Comparison of ENCODE assay signal across 8 cellular contexts in the genomic region with DNA sequence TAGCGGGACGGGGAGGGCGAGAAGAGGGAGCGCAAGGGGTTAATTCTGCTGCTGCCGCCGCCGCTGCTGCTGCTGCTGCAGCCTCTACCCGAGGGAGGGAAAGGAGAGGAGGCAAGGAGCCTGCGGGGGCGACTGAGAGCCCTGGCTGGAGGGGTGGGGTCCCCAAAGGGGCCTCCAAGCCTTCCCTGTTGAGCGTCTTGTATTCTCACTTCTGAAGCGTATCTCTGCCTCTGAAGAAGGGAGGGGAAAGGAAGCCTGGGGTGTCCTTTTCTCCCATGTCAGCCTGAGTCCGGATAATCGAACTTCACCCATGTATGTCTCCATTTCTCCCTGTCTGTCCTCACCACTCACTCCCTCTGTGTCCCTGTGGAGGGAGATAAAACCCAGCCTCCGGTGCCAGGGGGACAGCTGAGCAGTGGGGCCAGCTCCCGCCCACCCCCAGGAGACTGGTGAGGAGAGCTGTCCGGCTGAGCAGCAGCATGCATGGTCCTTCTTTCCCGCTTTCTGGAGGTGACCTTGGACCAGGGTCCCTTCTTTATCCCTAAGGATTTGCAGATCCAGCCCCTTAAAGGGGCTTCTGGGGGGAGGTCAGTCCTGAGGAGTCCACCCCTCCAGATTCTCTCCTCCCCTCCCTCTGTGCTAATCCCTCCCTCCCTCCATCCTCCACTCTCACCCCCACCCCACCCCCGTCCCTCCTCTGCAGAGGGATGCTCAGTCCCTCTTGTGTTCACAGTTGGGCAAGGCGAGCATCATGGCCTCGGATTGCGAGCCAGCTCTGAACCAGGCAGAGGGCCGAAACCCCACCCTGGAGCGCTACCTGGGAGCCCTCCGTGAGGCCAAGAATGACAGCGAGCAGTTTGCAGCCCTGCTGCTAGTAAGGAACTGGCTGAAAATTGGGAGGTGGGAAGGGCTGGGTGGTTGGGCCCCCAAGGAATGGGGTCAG. TPM values are rescaled to one million over a fixed set of nuclear protein-coding genes. Genes with fewer than 3 reads are reported as not detected.
DNase-seq lines count a peak whose midpoint lies in the region; ATAC-seq and TF ChIP-seq lines count a peak whose summit lies in the region.

No MANE protein-coding gene starts in this region.

- peak overlapping the region; percentile 79 for H3K9ac ChIP-seq in iPS-20b (ENCODE audit: low read depth, low read length)

- H3K9me3 Mint-ChIP-seq in activated naive CD4-positive, alpha-beta T cell treated with anti-CD3 and anti-CD28 coated beads, Interleukin-2, amount 50 U/mL, for 72 hours = no peaks in the 10 kb centered on the region

- no peaks in the 10 kb centered on the region for H3K9me3 ChIP-seq in iPS-20b (ENCODE audit: insufficient read depth, low read depth, low read length)

- peak overlapping the region; percentile 82 for H3K4me3 ChIP-seq in iPS-20b (ENCODE audit: low read length)

- peaks cover 40% of the 10 kb centered on the region for H3K36me3 ChIP-seq in iPS-20b (ENCODE audit: insufficient read depth, low read depth, low read length)

- no peaks in the 10 kb centered on the region for H3K27me3 ChIP-seq in iPS-20b (ENCODE audit: insufficient read depth, low read length)

- TF ChIP-seq CTCF in C4-2B (conservative IDR thresholded peaks at IDR 0.05) = no peak

- peaks cover 0 to 12% of the 10 kb centered on the region in 2 donors for H3K36me3 Mint-ChIP-seq in activated naive CD4-positive, alpha-beta T cell treated with anti-CD3 and anti-CD28 coated beads, Interleukin-2, amount 50 U/mL, for 72 hours

- peak overlapping the region; percentile 98 to 99 for H3K27ac Mint-ChIP-seq in activated naive CD4-positive, alpha-beta T cell treated with anti-CD3 and anti-CD28 coated beads, Interleukin-2, amount 50 U/mL, for 72 hours

- H3K27ac ChIP-seq in C4-2B = peak overlapping the region; percentile 97
- peak overlapping the region; percentile 42 for H3K27ac ChIP-seq in iPS-20b (ENCODE audit: low read length)

- H3K4me1 ChIP-seq in iPS-20b (ENCODE audit: insufficient read depth, low read length) = peaks cover 26% of the 10 kb centered on the region

- no peak for ATAC-seq in activated naive CD4-positive, alpha-beta T cell treated with anti-CD3 and anti-CD28 coated beads, Interleukin-2, amount 50 U/mL, for 72 hours
- ATAC-seq in stimulated activated naive CD8-positive, alpha-beta T cell treated with anti-CD3 and anti-CD28 coated beads, Interleukin-15, Interleukin-2, amounts not matched to agents 100 U/mL and 50 U/mL, for 24 hours = no peak
- ATAC-seq in GM19023 (IDR thresholded peaks at IDR 0.05; ENCODE audit: unreplicated experiment) = no peak

- peak; percentile 14 for DNase-seq in HT1080 (ENCODE audit: low read depth)
- DNase-seq in activated naive CD4-positive, alpha-beta T cell treated with anti-CD3 and anti-CD28 coated beads, Interleukin-2, amount 50 U/mL, for 72 hours (ENCODE audit: low spot score in 2 of 2) = no peak
- peak; percentile 35 for DNase-seq in stimulated activated naive CD8-positive, alpha-beta T cell treated with anti-CD3 and anti-CD28 coated beads, Interleukin-15, Interleukin-2, amounts not matched to agents 100 U/mL and 50 U/mL, for 24 hours
- DNase-seq in NOMO-1 (lab: John Stamatoyannopoulos, UW; ENCODE audit: unreplicated experiment in 2 of 2) = no peak
- no peak for DNase-seq in NCI-H2029 (lab: John Stamatoyannopoulos, UW)

RNA-seq across cellular contexts. Expression of gene NCDN, which starts 1.0 kb away (rescaled TPM):
- total RNA-seq in HT1080 (2014; rRNA removed; shearing (Covaris generic)) = 49.9 and 57.6 TPM in 2 replicates
- 40.2 and 46.8 TPM in 2 replicates for polyA plus RNA-seq in HT1080 (2015; cell fraction: cytosol; rRNA removed)
- 79.5 and 89.7 TPM in 2 replicates for polyA plus RNA-seq in HT1080 (2015; cell fraction: nucleus; rRNA removed)
- 10 to 100 TPM; 16.6 to 25.1 TPM for total RNA-seq in activated naive CD4-positive, alpha-beta T cell treated with anti-CD3 and anti-CD28 coated beads, Interleukin-2, amount 50 U/mL, for 72 hours

RNA-seq across cellular contexts. Expression of gene KIAA0319L, which starts 1.4 kb away (rescaled TPM):
- total RNA-seq in HT1080 (2014; rRNA removed; shearing (Covaris generic)) = 37.6 and 37.8 TPM in 2 replicates
- polyA plus RNA-seq in HT1080 (2015; cell fraction: cytosol; rRNA removed) = 47.0 and 54.9 TPM in 2 replicates
- polyA plus RNA-seq in HT1080 (2015; cell fraction: nucleus; rRNA removed) = 109 and 125 TPM in 2 replicates
- total RNA-seq in activated naive CD4-positive, alpha-beta T cell treated with anti-CD3 and anti-CD28 coated beads, Interleukin-2, amount 50 U/mL, for 72 hours = 10 to 100 TPM; 38.1 to 41.0 TPM

RNA-seq across cellular contexts. Expression of gene TFAP2E, which starts 14.5 kb away (rescaled TPM):
- not detected in 2 replicates for total RNA-seq in HT1080 (2014; rRNA removed; shearing (Covaris generic))
- polyA plus RNA-seq in HT1080 (2015; cell fraction: cytosol; rRNA removed) = 0.06 TPM in 1 of 2 replicates, not detected in the other
- 0.75 and 0.91 TPM in 2 replicates for polyA plus RNA-seq in HT1080 (2015; cell fraction: nucleus; rRNA removed)
- under 1 TPM; 0.47 to 0.93 TPM for total RNA-seq in activated naive CD4-positive, alpha-beta T cell treated with anti-CD3 and anti-CD28 coated beads, Interleukin-2, amount 50 U/mL, for 72 hours

Comparison
In these comparisons a context has a peak if more than half of its experiments do, and no peak if none do; other contexts are left out.
1. DNase-seq: peak in HT1080 (single experiment) and stimulated activated naive CD8-positive, alpha-beta T cell treated with anti-CD3 and anti-CD28 coated beads, Interleukin-15, Interleukin-2, amounts not matched to agents 100 U/mL and 50 U/mL, for 24 hours (single experiment); none in activated naive CD4-positive, alpha-beta T cell treated with anti-CD3 and anti-CD28 coated beads, Interleukin-2, amount 50 U/mL, for 72 hours (0 of 2), NOMO-1 (0 of 2) and NCI-H2029 (single experiment).